24 cellular contexts compared by ENCODE assay signal in the genomic region with DNA sequence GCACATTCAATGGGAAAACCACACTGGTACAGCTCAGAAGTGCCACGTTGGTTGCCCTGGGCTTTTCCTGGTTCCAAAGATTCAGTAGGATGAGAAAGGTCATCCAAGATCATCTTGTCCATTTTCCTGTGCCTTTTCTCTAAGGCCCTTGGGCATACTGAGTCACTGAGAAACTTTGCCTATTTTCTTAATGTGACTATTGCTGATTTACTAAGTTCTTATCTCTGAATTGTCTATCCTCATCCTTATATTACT. TPM values are rescaled to one million over a fixed set of nuclear protein-coding genes. Genes with fewer than 3 reads are reported as not detected.
DNase-seq lines count a peak whose midpoint lies in the region; ATAC-seq, FAIRE-seq and TF ChIP-seq lines count a peak whose summit lies in the region.
"Had no signal": no experiment of that assay in that cellular context is flagged by ENCODE, and none has a peak within 500 bp of the region (broad histone marks: within the 10 kb centered on the region; RNA-seq: fewer than 3 reads in every experiment).

No MANE protein-coding gene starts in this region.

- H2AFZ ChIP-seq in mammary epithelial cell (ENCODE audit: low read depth, low read length) = peak overlapping the region; percentile 64
- H2AFZ ChIP-seq in keratinocyte (ENCODE audit: control insufficient read depth, low read length) = peak overlapping the region; percentile 39
- H2AFZ ChIP-seq in osteoblast (ENCODE audit: low read length) = no peak overlapping the region
- H2AFZ ChIP-seq: GM23338, parathyroid adenoma had no signal

- H3K4me1 ChIP-seq in mammary epithelial cell (ENCODE audit: insufficient read depth, low read length) = peaks cover 8% of the 10 kb centered on the region
- H3K4me1 ChIP-seq in keratinocyte (ENCODE audit: control insufficient read depth, extremely low read depth, insufficient read depth, low read length) = peaks cover 10% of the 10 kb centered on the region
- H3K4me1 ChIP-seq in stomach = peaks cover 7 to 48% (median 21%) of the 10 kb centered on the region in 4 donors
- peaks cover 19% of the 10 kb centered on the region for H3K4me1 ChIP-seq in osteoblast (ENCODE audit: insufficient read depth, low read length)
- H3K4me1 ChIP-seq: parathyroid adenoma had no signal

- H3K79me2 ChIP-seq in mammary epithelial cell (ENCODE audit: insufficient read depth, low read length) (no peaks in the 10 kb centered on the region), keratinocyte (ENCODE audit: control insufficient read depth, insufficient read depth, low read length) (no peaks in the 10 kb centered on the region), osteoblast (ENCODE audit: insufficient read depth, low read length) (peaks cover 71% of the 10 kb centered on the region)
- H3K79me2 ChIP-seq: parathyroid adenoma had no signal

- ATAC-seq in HG03025 (IDR thresholded peaks at IDR 0.05; ENCODE audit: low FRiP score, unreplicated experiment) = no peak
- ATAC-seq: activated T-cell treated with anti-CD3 and anti-CD28 coated beads, Interleukin-2, amount 50 U/mL, for 4 hours; GM23338; natural killer cell had no signal

- intact Hi-C loops in mammary epithelial cell (cut with micrococcal nuclease) = no loop called here
- intact Hi-C loops in stomach (cut with DNase I; ENCODE audit: low total_unique reads) = no loop called here

- no peaks in the 10 kb centered on the region for H3K27me3 ChIP-seq in mammary epithelial cell (ENCODE audit: insufficient read depth, low read length)
- no peaks in the 10 kb centered on the region for H3K27me3 ChIP-seq in keratinocyte (ENCODE audit: control insufficient read depth, extremely low read depth, insufficient read depth, low read length)
- H3K27me3 ChIP-seq in stomach = no peaks in the 10 kb centered on the region
- H3K27me3 ChIP-seq in osteoblast (ENCODE audit: insufficient read depth, low read length) = no peaks in the 10 kb centered on the region

- no peaks in the 10 kb centered on the region for H3K36me3 ChIP-seq in mammary epithelial cell (ENCODE audit: insufficient read depth, low read length)
- no peaks in the 10 kb centered on the region for H3K36me3 ChIP-seq in keratinocyte (ENCODE audit: control insufficient read depth in 2 of 2, extremely low read depth in 1 of 2, insufficient read depth in 2 of 2, low read length in 2 of 2)
- H3K36me3 ChIP-seq in stomach = no peaks in the 10 kb centered on the region
- peaks cover 7% of the 10 kb centered on the region for H3K36me3 ChIP-seq in osteoblast (ENCODE audit: insufficient read depth, low read length)

- DNase-seq in mammary epithelial cell (no peak), keratinocyte (ENCODE audit: low read depth, low spot score) (no peak), stomach (no peak), NCI-H1694 (lab: John Stamatoyannopoulos, UW) (no peak), osteoblast (ENCODE audit: insufficient read length, low spot score, missing footprints) (no peak), Ammon's horn (ENCODE audit: low spot score) (no peak)
- DNase-seq: ACHN; activated CD4-positive, CD25-positive, alpha-beta regulatory T cell treated with anti-CD3 and anti-CD28 coated beads, Interleukin-2, amount 50 U/mL, for 72 hours; activated naive CD4-positive, alpha-beta T cell treated with anti-CD3 and anti-CD28 coated beads for 36 hours; activated T-cell treated with anti-CD3 and anti-CD28 coated beads, Interleukin-2, amount 50 U/mL, for 4 hours; DMS 273 treated with DMSO at 0.1 percent for 48 hours; GDM1; immature natural killer cell; natural killer cell; NCI-H1105 treated with DMSO at 0.1 percent for 48 hours; NCI-H2081 treated with DMSO at 0.1 percent for 48 hours; stimulated activated CD4-positive, alpha-beta T cell treated with anti-CD3 and anti-CD28 coated beads, Interleukin-2, amount 100 ng/mL, for 24 hours; stimulated activated naive CD4-positive, alpha-beta T cell had no signal

- in situ Hi-C loops in mammary epithelial cell (cut with MboI; ENCODE audit: low sequenced_read_pairs in 2 of 2) = no loop called here

- dilution Hi-C loops in mammary epithelial cell (cut with HindIII; ENCODE audit: low sequenced_read_pairs) (no loop called here), keratinocyte (cut with MboI; ENCODE audit: extremely low pct_ligation_motif_present, low sequenced_read_pairs) (no loop called here)

- no TSS peak for BruUV-seq in mammary epithelial cell (replicated peaks; lab: Mats Ljungman, UMichigan)

- peak; percentile 17 for FAIRE-seq in keratinocyte (lab: Jason Lieb, UNC)
- FAIRE-seq: astrocyte, urothelium cell line had no signal

- H3K9ac ChIP-seq in mammary epithelial cell (ENCODE audit: insufficient read depth, low read length) (no peak overlapping the region), keratinocyte (ENCODE audit: control insufficient read depth, extremely low read depth, insufficient read depth, low read length) (no peak overlapping the region)
- H3K9ac ChIP-seq: parathyroid adenoma had no signal

- H4K20me1 ChIP-seq in mammary epithelial cell (ENCODE audit: insufficient read depth, low read length) (no peaks in the 10 kb centered on the region), keratinocyte (ENCODE audit: control insufficient read depth, extremely low read depth, insufficient read depth, low read length) (no peaks in the 10 kb centered on the region), osteoblast (ENCODE audit: insufficient read depth, low read length) (peaks cover 43% of the 10 kb centered on the region)

- TF ChIP-seq EP300 in stomach (IDR thresholded peaks at IDR 0.05) = no peak

- 25% methylated on average over 1 of the region's 1 CpG for WGBS in mammary epithelial cell (ENCODE audit: low coverage, missing lambda C conversion rate)
- WGBS in stomach, 5 donors = 29 to 50% (median 46%) methylated on average over 1 of the region's 1 CpG

- CTCF ChIA-PET in mammary epithelial cell (lab: Charles Lee; ENCODE audit: low non-redundant PET) = no interaction called here

- TF ChIP-seq POLR2A in stomach (IDR thresholded peaks at IDR 0.05) = no peak

- H3K9me3 ChIP-seq in mammary epithelial cell (replicated peaks; ENCODE audit: insufficient read depth, low read length) = no peaks in the 10 kb centered on the region
- H3K9me3 ChIP-seq in keratinocyte (ENCODE audit: control insufficient read depth, low read depth, low read length) = no peaks in the 10 kb centered on the region
- no peaks in the 10 kb centered on the region for H3K9me3 ChIP-seq in stomach
- no peaks in the 10 kb centered on the region for H3K9me3 ChIP-seq in osteoblast (ENCODE audit: low read depth, low read length)

- TF ChIP-seq CTCF in C4-2B (conservative IDR thresholded peaks at IDR 0.05) = no peak
- TF ChIP-seq CTCF in mammary epithelial cell (conservative IDR thresholded peaks at IDR 0.05 in 1 of 2, IDR thresholded peaks at IDR 0.05 in 1 of 2; ENCODE audit: extremely low read depth in 1 of 2, insufficient read depth in 1 of 2, low read depth in 1 of 2, low read length in 2 of 2) = no peak
- no peak for TF ChIP-seq CTCF in keratinocyte (optimal IDR thresholded peaks at IDR 0.05 in 1 of 3, IDR thresholded peaks at IDR 0.05 in 1 of 3, conservative IDR thresholded peaks at IDR 0.05 in 1 of 3; ENCODE audit: extremely low read depth in 1 of 3, insufficient read depth in 2 of 3, low read length in 3 of 3)
- TF ChIP-seq CTCF in stomach (IDR thresholded peaks at IDR 0.05) = no peak
- no peak for TF ChIP-seq CTCF in osteoblast (IDR thresholded peaks at IDR 0.05; ENCODE audit: extremely low read depth, low read depth, low read length)

- H3K4me3 ChIP-seq in mammary epithelial cell (replicated peaks in 1 of 3; ENCODE audit: insufficient read depth in 1 of 3, low read depth in 2 of 3, low read length in 3 of 3) (no peak overlapping the region), keratinocyte (ENCODE audit: control insufficient read depth in 2 of 3, extremely low read depth in 1 of 3, insufficient read depth in 2 of 3, low read depth in 1 of 3, low read length in 3 of 3) (no peak overlapping the region), stomach (no peak overlapping the region), osteoblast (ENCODE audit: insufficient read depth, low read length) (no peak overlapping the region)
- H3K4me3 ChIP-seq: GM23338 had no signal

- H3K4me2 ChIP-seq in mammary epithelial cell (ENCODE audit: insufficient read depth, low read depth, low read length) (no peak overlapping the region), keratinocyte (ENCODE audit: control insufficient read depth, extremely low read depth, insufficient read depth, low read depth, low read length) (no peak overlapping the region), osteoblast (ENCODE audit: insufficient read depth, low read length) (no peak overlapping the region)
- H3K4me2 ChIP-seq: GM23338 had no signal

- H3K27ac ChIP-seq in C4-2B = peak overlapping the region; percentile 87
- H3K27ac ChIP-seq in mammary epithelial cell (ENCODE audit: insufficient read depth, low read depth, low read length) = no peak overlapping the region
- no peak overlapping the region for H3K27ac ChIP-seq in keratinocyte (ENCODE audit: control insufficient read depth, insufficient read depth, low read length)
- H3K27ac ChIP-seq in stomach = peak overlapping the region in 4 of 5 donors; percentile 67 to 83 (median 70)
- H3K27ac ChIP-seq in osteoblast (ENCODE audit: low read depth, low read length) = no peak overlapping the region
- H3K27ac ChIP-seq: parathyroid adenoma had no signal

- H3K9me1 ChIP-seq in keratinocyte (ENCODE audit: control insufficient read depth, extremely low read depth, insufficient read depth, low read length) = no peaks in the 10 kb centered on the region

RNA-seq across cellular contexts. Expression of a gene that starts 57.2 kb away (rescaled TPM):
- total RNA-seq in mammary epithelial cell (10 to 100 TPM; 17.7 to 29.0 TPM), stomach (10 to 100 TPM in 3 of 5 donors, 1 to 10 TPM in 2; 2.3 to 75.9 (median 30.8) TPM), osteoblast (23.9 and 25.6 TPM in 2 replicates)
- polyA plus RNA-seq in mammary epithelial cell (43.5 TPM), keratinocyte (26.8 to 52.8 TPM (median 44.7 TPM) in 3 replicates), stomach (10 to 100 TPM in 2 of 3 donors, 1 to 10 TPM in 1; 6.5 to 12.1 (median 11.8) TPM)
- polyA minus RNA-seq in mammary epithelial cell (78.1 TPM), keratinocyte (15.0 to 45.5 TPM (median 26.3 TPM) in 3 replicates)
- polyA plus RNA-seq in keratinocyte (2011; ENCODE audit: low read depth) = 9.1 TPM
- polyA plus RNA-seq in keratinocyte (2011; cell fraction: cytosol; rRNA removed) = 17.2 and 28.8 TPM in 2 replicates
- 36.6 and 49.6 TPM in 2 replicates for polyA plus RNA-seq in keratinocyte (2011; cell fraction: nucleus; rRNA removed)
- 18.0 and 32.5 TPM in 2 replicates for polyA plus RNA-seq in keratinocyte (2012; ENCODE audit: low replicate concordance)
- polyA minus RNA-seq in keratinocyte (2011; cell fraction: cytosol; rRNA and poly(A)+ RNA removed) = 13.6 TPM
- 24.5 and 43.1 TPM in 2 replicates for polyA minus RNA-seq in keratinocyte (2011; cell fraction: nucleus; rRNA and poly(A)+ RNA removed)

Comparison
In these comparisons a context has a peak if more than half of its experiments do, and no peak if none do; other contexts are left out.
1. H3K27ac ChIP-seq: peak in C4-2B (single experiment) and stomach (4 of 5); none in mammary epithelial cell (single experiment), keratinocyte (single experiment) and osteoblast (single experiment).